ENCODE assay signal across 8 cellular contexts in the genomic region with DNA sequence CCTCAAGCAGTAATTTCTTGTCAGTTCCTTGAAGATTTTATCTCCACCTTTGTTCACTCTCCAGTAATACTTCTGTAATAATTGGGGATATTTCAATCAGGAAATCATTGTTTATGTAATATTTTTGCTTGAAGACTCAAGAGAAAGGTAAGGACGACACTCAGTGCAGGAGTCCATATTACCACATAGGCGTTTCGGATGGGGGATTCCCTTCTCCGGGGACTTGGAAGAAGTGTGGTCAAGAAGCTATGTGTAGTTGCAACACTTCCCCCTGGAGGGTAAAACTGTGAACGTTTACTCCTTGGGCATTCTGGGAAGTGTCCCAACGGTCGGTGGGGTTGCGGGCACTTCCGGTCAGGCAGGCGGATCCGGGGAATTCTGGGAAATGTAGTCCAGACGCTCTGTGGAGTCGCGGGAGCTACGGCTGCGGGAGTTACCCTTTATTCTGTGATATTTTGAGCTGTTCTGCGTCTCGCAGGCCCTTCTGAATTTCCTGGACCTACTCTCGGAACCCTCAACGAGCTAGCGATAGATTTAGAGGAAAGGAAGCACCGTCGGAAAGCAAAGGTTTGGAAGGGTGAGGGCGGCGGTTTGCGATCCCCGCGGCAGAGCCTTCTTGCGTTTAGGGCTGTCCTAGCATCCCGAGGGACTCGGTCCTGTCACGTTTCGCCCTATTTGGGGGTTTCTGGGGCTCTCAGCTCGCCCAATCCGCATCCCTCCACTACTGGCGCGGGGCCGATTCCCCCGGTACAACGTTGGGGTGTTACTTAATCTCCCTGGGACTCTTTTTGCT.
DNase-seq lines count a peak whose midpoint lies in the region; ATAC-seq lines count a peak whose summit lies in the region.

A gene (plus strand): TSS at position 395 of the 793 bp plus-strand sequence. CDS start 11,499 bp downstream, outside the sequence.

- H3K27me3 ChIP-seq in layer of hippocampus (ENCODE audit: control insufficient read depth, insufficient read depth, low read length): no peaks in the 10 kb centered on the region

- DNase-seq in AG08395 (ENCODE audit: low spot score) (peak; percentile 97), NCI-H345 (lab: John Stamatoyannopoulos, UW) (peak; percentile 88), cortex of kidney (lab: John Stamatoyannopoulos, UW) (peak; percentile 13)
- DNase-seq in activated CD4-positive, CD25-positive, alpha-beta regulatory T cell treated with anti-CD3 and anti-CD28 coated beads, Interleukin-2, amount 50 U/mL, for 72 hours: peak; percentile 60
- peak; percentile 2 to 12 for DNase-seq in stimulated activated CD4-positive, alpha-beta T cell treated with anti-CD3 and anti-CD28 coated beads, Interleukin-1b, Interleukin-23, amount 100 ng/mL, for 1 hour (ENCODE audit: low read depth in 2 of 2)

- ATAC-seq in GM18873 (IDR thresholded peaks at IDR 0.05; ENCODE audit: low FRiP score, unreplicated experiment): peak; percentile 82
- ATAC-seq in HG03108 (IDR thresholded peaks at IDR 0.05; ENCODE audit: unreplicated experiment): peak; percentile 85

- H3K27ac ChIP-seq in layer of hippocampus (ENCODE audit: low read depth, low read length): peak within 1 kb of the TSS; percentile 53

Comparison
In these comparisons a context has a peak if more than half of its experiments do, and no peak if none do; other contexts are left out.
1. Peak in every context shown above with its lines: DNase-seq, ATAC-seq and H3K27ac ChIP-seq.
2. DNase-seq: peak in every context shown above with its lines; median percentile 97 in AG08395; 88 in NCI-H345; 60 in activated CD4-positive, CD25-positive, alpha-beta regulatory T cell treated with anti-CD3 and anti-CD28 coated beads, Interleukin-2, amount 50 U/mL, for 72 hours; 13 in cortex of kidney; 7 in stimulated activated CD4-positive, alpha-beta T cell treated with anti-CD3 and anti-CD28 coated beads, Interleukin-1b, Interleukin-23, amount 100 ng/mL, for 1 hour.